20 cellular contexts compared by ENCODE assay signal in genomic region chr18:72174972-72175649, GRCh38.
DNase-seq lines count a peak whose midpoint lies in the region; ATAC-seq and TF ChIP-seq lines count a peak whose summit lies in the region.
"Had no signal": no experiment of that assay in that cellular context is flagged by ENCODE, and none has a peak within 500 bp of the region (broad histone marks: within the 10 kb centered on the region; RNA-seq: fewer than 3 reads in every experiment).

No MANE protein-coding gene starts in this region.

- DNase-seq in GM04504 (ENCODE audit: low read depth), result peak; percentile 12
- peak; percentile 2 for DNase-seq in choroid plexus epithelial cell (ENCODE audit: low read depth)
- peak; percentile 82 for DNase-seq in fibroblast of mammary gland (ENCODE audit: low read depth)
- DNase-seq in renal cortical epithelial cell (ENCODE audit: low read depth), result peak; percentile 45
- no peak for DNase-seq in germinal center (ENCODE audit: low spot score)
- no peak for DNase-seq in NOMO-1 treated with DMSO at 0.1 percent for 48 hours (lab: John Stamatoyannopoulos, UW; ENCODE audit: unreplicated experiment)
- DNase-seq: CD8-positive, alpha-beta memory T cell; DMS53; GF-D8; H7; HFFc6; Kasumi-1; MG63; NCI-H1417; NCI-H1694 treated with DMSO at 0.1 percent for 48 hours; NCI-H2081 treated with DMSO at 0.1 percent for 48 hours; NCI-H446 treated with DMSO at 0.1 percent for 48 hours; NCI-H526 treated with DMSO at 0.1 percent for 48 hours; Right ventricle myocardium superior had no signal

- TF ChIP-seq POLR2A in GM18505 (IDR thresholded peaks at IDR 0.05; ENCODE audit: borderline replicate concordance, extremely low read depth, insufficient read depth, insufficient read length), result no peak

- H3K4me3 ChIP-seq in choroid plexus epithelial cell (ENCODE audit: low read depth, low read length) (no peak overlapping the region), fibroblast of mammary gland (ENCODE audit: control insufficient read depth, low read depth, low read length) (no peak overlapping the region)
- H3K4me3 ChIP-seq: MG63 had no signal

- TF ChIP-seq CTCF in choroid plexus epithelial cell (conservative IDR thresholded peaks at IDR 0.05; ENCODE audit: low read depth, low read length), result no peak
- TF ChIP-seq CTCF in fibroblast of mammary gland (conservative IDR thresholded peaks at IDR 0.05; ENCODE audit: control insufficient read depth, insufficient read depth, low read depth, low read length), result no peak

- no peak for ATAC-seq in GM18505 (IDR thresholded peaks at IDR 0.05; ENCODE audit: unreplicated experiment)

Comparison
In these comparisons a context has a peak if more than half of its experiments do, and no peak if none do; other contexts are left out.
1. DNase-seq: peak in GM04504 (single experiment), choroid plexus epithelial cell (single experiment), fibroblast of mammary gland (single experiment) and renal cortical epithelial cell (single experiment); none in germinal center (single experiment) and NOMO-1 treated with DMSO at 0.1 percent for 48 hours (single experiment).